1 cellular context compared by ENCODE assay signal in genomic region chr7:155745737-155746136, GRCh38.
TF ChIP-seq lines count a peak whose summit lies in the region.

No MANE protein-coding gene starts in this region.

TF ChIP-seq in GM12878, 131 proteins besides CTCF, POLR2A, EP300 and RAD21 (continued from another document):
- TF ChIP-seq ZBTB11 (CRISPR knock-in tag; IDR thresholded peaks at IDR 0.05) (no peak), RELA (IDR thresholded peaks at IDR 0.05; ENCODE audit: borderline replicate concordance, partially characterized antibody) (no peak), TCF7 (IDR thresholded peaks at IDR 0.05; ENCODE audit: borderline replicate concordance) (no peak)
TF ChIP-seq in GM12878: peak in this region for 0.
